22 cellular contexts compared by ENCODE assay signal in the genomic region with DNA sequence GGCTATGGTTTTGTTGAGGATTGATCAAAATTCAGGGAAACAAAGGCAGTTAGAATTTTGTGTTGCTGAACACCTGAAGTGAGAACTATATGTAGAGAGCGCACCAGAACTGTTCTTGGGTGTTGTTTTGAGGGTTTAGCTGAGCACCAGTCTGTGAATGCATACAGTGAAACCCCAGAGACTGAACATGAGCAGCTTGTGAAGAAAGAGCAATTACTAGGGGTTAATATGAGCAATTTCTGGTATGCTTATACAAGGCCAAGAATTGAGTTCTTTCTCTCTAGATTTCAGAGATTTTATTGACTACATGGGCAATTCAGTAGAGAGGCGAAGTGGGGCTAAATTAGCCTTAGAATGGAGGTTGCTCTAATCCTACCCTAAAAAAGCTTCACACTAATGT.
DNase-seq lines count a peak whose midpoint lies in the region; ATAC-seq, FAIRE-seq and TF ChIP-seq lines count a peak whose summit lies in the region.
"Had no signal": no experiment of that assay in that cellular context is flagged by ENCODE, and none has a peak within 500 bp of the region (broad histone marks: within the 10 kb centered on the region; RNA-seq: fewer than 3 reads in every experiment).

No MANE protein-coding gene starts in this region.

- no peaks in the 10 kb centered on the region for H3K9me3 ChIP-seq in H9 (ENCODE audit: control insufficient read depth, low read depth, low read length)
- H3K9me3 ChIP-seq in K562 (replicated peaks; ENCODE audit: control insufficient read depth, insufficient read depth, low read depth, low read length), result no peaks in the 10 kb centered on the region
- no peaks in the 10 kb centered on the region for H3K9me3 ChIP-seq in gastrocnemius medialis
- H3K9me3 ChIP-seq: BE2C, HAP-1, Peyer's patch had no signal

- no peak overlapping the region for H4K91ac ChIP-seq in H9 (ENCODE audit: insufficient read length, low read depth, low read length)

- H3K36me3 ChIP-seq in K562 (ENCODE audit: control insufficient read depth, insufficient read depth, low read length) (peaks cover 42% of the 10 kb centered on the region), gastrocnemius medialis (no peaks in the 10 kb centered on the region)

- TF ChIP-seq CTCF in H9 (conservative IDR thresholded peaks at IDR 0.05) (no peak), K562 (IDR thresholded peaks at IDR 0.05 in 2 of 3, conservative IDR thresholded peaks at IDR 0.05 in 1 of 3; ENCODE audit: insufficient read depth in 2 of 3, low read depth in 1 of 3, low read length in 3 of 3) (no peak), fibroblast of pulmonary artery (IDR thresholded peaks at IDR 0.05; ENCODE audit: low read length, missing control alignments) (no peak), gastrocnemius medialis (IDR thresholded peaks at IDR 0.05 in 4 of 5, conservative IDR thresholded peaks at IDR 0.05 in 1 of 5) (no peak)

- H3K79me2 ChIP-seq in H9 (ENCODE audit: insufficient read depth, low read length), result peaks cover 3% of the 10 kb centered on the region; the same call in 1 of the 2 replicates
- peaks cover 68% of the 10 kb centered on the region for H3K79me2 ChIP-seq in K562 (ENCODE audit: control insufficient read depth, insufficient read depth, low read length)

- FAIRE-seq in K562 (lab: Jason Lieb, UNC), result no peak
- FAIRE-seq: GM12878 had no signal

- H3K27me3 ChIP-seq in H9 (ENCODE audit: insufficient read depth, low read length) (no peaks in the 10 kb centered on the region), K562 (ENCODE audit: control insufficient read depth in 2 of 2, insufficient read depth in 2 of 2, low read length in 2 of 2) (no peaks in the 10 kb centered on the region), gastrocnemius medialis (no peaks in the 10 kb centered on the region)
- H3K27me3 ChIP-seq: BE2C, Peyer's patch had no signal

- H2BK20ac ChIP-seq in H9 (ENCODE audit: low read depth, low read length, poor library complexity, severe bottlenecking), result no peak overlapping the region

- no peak overlapping the region for H3K23ac ChIP-seq in H9 (ENCODE audit: insufficient read length, low read depth, low read length)

- H3K4me1 ChIP-seq in H9 (ENCODE audit: insufficient read depth, low read length), result no peaks in the 10 kb centered on the region
- no peaks in the 10 kb centered on the region; a peak in 1 of 5 replicates for H3K4me1 ChIP-seq in K562 (replicated peaks in 1 of 2; ENCODE audit: control insufficient read depth in 2 of 2, insufficient read depth in 2 of 2, low read length in 2 of 2)
- H3K4me1 ChIP-seq in gastrocnemius medialis, result peaks cover 0 to 7% of the 10 kb centered on the region in 2 donors
- H3K4me1 ChIP-seq: BE2C, Peyer's patch had no signal

- no peak overlapping the region for H2AFZ ChIP-seq in H9 (ENCODE audit: low read length)
- H2AFZ ChIP-seq in K562 (ENCODE audit: low read depth, low read length), result no peak overlapping the region

- no peaks in the 10 kb centered on the region for H3K9me1 ChIP-seq in K562 (ENCODE audit: control insufficient read depth, insufficient read depth, low read length)

- H3K56ac ChIP-seq in H9 (ENCODE audit: insufficient read length, low read depth, low read length), result no peak overlapping the region

- CTCF ChIA-PET in K562 (lab: Yijun Ruan, JAX; ENCODE audit: low intra/inter-chr PET ratio), result no interaction called here

- in situ Hi-C loops in K562 (cut with MboI), result no loop called here
- in situ Hi-C loops in gastrocnemius medialis (cut with MboI; ENCODE audit: low sequenced_read_pairs in 4 of 4), result no loop called here

- intact Hi-C loops in K562 (cut with micrococcal nuclease) (no loop called here), gastrocnemius medialis (cut with DNase I; ENCODE audit: low total_unique reads) (no loop called here)

- no peaks in the 10 kb centered on the region for H3K9me3 Mint-ChIP-seq in H9

- H2AK5ac ChIP-seq in H9 (ENCODE audit: insufficient read length, low read length), result no peak overlapping the region

- TF ChIP-seq POLR2A in K562 (conservative IDR thresholded peaks at IDR 0.05) (no peak), gastrocnemius medialis (IDR thresholded peaks at IDR 0.05) (no peak)

- no peak overlapping the region for H3K18ac ChIP-seq in H9 (ENCODE audit: insufficient read length, low read depth, low read length)

- POLR2A ChIA-PET in K562 (lab: Yijun Ruan, JAX), result interaction anchor here (1.0 to 1.2 kb wide), 2 partner anchors 18 to 88 kb away, joined by 3 to 4 read pairs; no protein-coding TSS in a partner anchor

- H3K27ac Mint-ChIP-seq in H9, result peak overlapping the region in 2 of 3 experiments; percentile 31 to 53; a peak in 4 of 7 replicates

- H3K79me1 ChIP-seq in H9 (ENCODE audit: insufficient read depth, low read depth, low read length, poor library complexity, severe bottlenecking), result peaks cover 3% of the 10 kb centered on the region

- H2BK5ac ChIP-seq in H9 (ENCODE audit: insufficient read length, low read length), result no peak overlapping the region

- no peaks in the 10 kb centered on the region for H3K23me2 ChIP-seq in H9 (ENCODE audit: insufficient read length, low read depth, low read length, poor library complexity, severe bottlenecking)

- H3K4ac ChIP-seq in H9 (ENCODE audit: low read depth, low read length), result no peak overlapping the region

- no peak overlapping the region for H3K14ac ChIP-seq in H9 (ENCODE audit: insufficient read depth, low read length)

- BruUV-seq in K562 (replicated peaks; lab: Mats Ljungman, UMichigan), result no TSS peak

- WGBS in H9 (ENCODE audit: extremely low coverage, insufficient read length, low lambda C conversion rate), result no CpG with 5 or more reads among the region's 2 CpGs
- 94% methylated on average over 2 of the region's 2 CpGs for WGBS in K562 (ENCODE audit: insufficient coverage, low coverage, missing lambda C conversion rate)

- H3K4me3 Mint-ChIP-seq in H9, result no peak overlapping the region

- no peak overlapping the region for H4K8ac ChIP-seq in H9 (replicated peaks; ENCODE audit: insufficient read length, low read depth, low read length)

- no peaks in the 10 kb centered on the region for H3K27me3 Mint-ChIP-seq in H9 (ENCODE audit: low read depth)

- H3K27ac ChIP-seq in H9 (ENCODE audit: insufficient read length, low read depth, low read length) (no peak overlapping the region), K562 (ENCODE audit: extremely low read depth, low read depth, low read length) (no peak overlapping the region), gastrocnemius medialis (no peak overlapping the region)
- H3K27ac ChIP-seq: Peyer's patch had no signal

- H4K5ac ChIP-seq in H9 (ENCODE audit: insufficient read length, low read depth, low read length), result no peak overlapping the region

- H2BK15ac ChIP-seq in H9 (ENCODE audit: low read depth, low read length), result no peak overlapping the region

- no peak overlapping the region for H3K4me2 ChIP-seq in H9 (ENCODE audit: insufficient read depth, insufficient read length, low read length)
- H3K4me2 ChIP-seq in K562 (ENCODE audit: insufficient read depth, low read length), result no peak overlapping the region

- H3T11ph ChIP-seq in H9 (ENCODE audit: low read length), result no peak overlapping the region

- H3K4me1 Mint-ChIP-seq in H9, result peaks cover 9 to 10% of the 10 kb centered on the region in 2 experiments

- no peak overlapping the region for H3K9ac ChIP-seq in H9 (ENCODE audit: extremely low read depth, insufficient read length, low read length)
- no peak overlapping the region for H3K9ac ChIP-seq in K562 (ENCODE audit: insufficient read depth in 1 of 2, low read depth in 2 of 2, low read length in 2 of 2)

- no peak for TF ChIP-seq RAD21 in K562 (CRISPR knock-in tag; conservative IDR thresholded peaks at IDR 0.05 in 1 of 2, IDR thresholded peaks at IDR 0.05 in 1 of 2)

- TF ChIP-seq EP300 in K562 (IDR thresholded peaks at IDR 0.05; ENCODE audit: low read length), result no peak

- H4K20me1 ChIP-seq in H9 (ENCODE audit: control insufficient read depth, insufficient read depth, insufficient read length), result no peaks in the 10 kb centered on the region
- no peaks in the 10 kb centered on the region for H4K20me1 ChIP-seq in K562 (replicated peaks; ENCODE audit: control insufficient read depth, insufficient read depth, low read length)

- H2BK120ac ChIP-seq in H9 (ENCODE audit: low read depth, low read length, poor library complexity, severe bottlenecking), result no peak overlapping the region

- DNase-seq in AG08395 (ENCODE audit: low spot score) (peak; percentile 2), H9 (no peak), K562 (ENCODE audit: extremely low read depth in 1 of 4, low spot score in 3 of 4) (no peak), fibroblast of pulmonary artery (ENCODE audit: low read depth) (peak; percentile 1), NCI-H69 (lab: John Stamatoyannopoulos, UW) (no peak), NCI-H1417 treated with DMSO at 0.1 percent for 48 hours (lab: John Stamatoyannopoulos, UW) (no peak), gastrocnemius medialis (no peak)
- no peak for DNase-seq in activated CD4-positive, CD25-positive, alpha-beta regulatory T cell (lab: John Stamatoyannopoulos, UW)
- DNase-seq: BE2C, Kasumi-1, MM.1S, NCI-H1048, NCI-H146, NCI-H2029 treated with DMSO at 0.1 percent for 48 hours, NCI-H2171, NCI-H345, NCI-H524, NCI-H82, Peyer's patch had no signal

- ATAC-seq in K562 (peak; percentile 57), gastrocnemius medialis (no peak)
- ATAC-seq: GM12878, SK-N-SH treated with all-trans-retinoic acid at 6 μM for 48 hours had no signal

- H3K4me3 ChIP-seq in K562, result no peak overlapping the region
- no peak overlapping the region for H3K4me3 ChIP-seq in fibroblast of pulmonary artery (replicated peaks; ENCODE audit: low read depth, low read length)
- no peak overlapping the region for H3K4me3 ChIP-seq in gastrocnemius medialis
- H3K4me3 ChIP-seq: GM12878, HAP-1, Peyer's patch had no signal

- no peak overlapping the region for H2BK12ac ChIP-seq in H9 (ENCODE audit: insufficient read length, low read depth, low read length)

- H3K36me3 Mint-ChIP-seq in H9 (ENCODE audit: insufficient read depth in 1 of 3, low read depth in 3 of 3), result peaks cover 3 to 6% (median 5%) of the 10 kb centered on the region in 3 experiments; a peak in 6 of 7 replicates

TF ChIP-seq in K562, 482 proteins besides CTCF, POLR2A, EP300 and RAD21 (continues in another document):
- TF ChIP-seq ZEB2 (IDR thresholded peaks at IDR 0.05) (no peak), HLTF (IDR thresholded peaks at IDR 0.05) (no peak), ZNF668 (CRISPR knock-in tag; IDR thresholded peaks at IDR 0.05) (no peak), ZNF224 (CRISPR knock-in tag; IDR thresholded peaks at IDR 0.05) (no peak), HDAC2 (IDR thresholded peaks at IDR 0.05) (no peak), SMAD1 (IDR thresholded peaks at IDR 0.05; ENCODE audit: low read depth, low read length, partially characterized antibody) (no peak), HMGN3 (IDR thresholded peaks at IDR 0.05; ENCODE audit: borderline replicate concordance, extremely low read depth, insufficient read length, low read depth, low read length) (no peak)

Comparison
In these comparisons a context has a peak if more than half of its experiments do, and no peak if none do; other contexts are left out.
1. DNase-seq: peak in AG08395 (single experiment) and fibroblast of pulmonary artery (single experiment); none in H9 (single experiment), K562 (0 of 4), activated CD4-positive, CD25-positive, alpha-beta regulatory T cell (0 of 4), NCI-H69 (single experiment), NCI-H1417 treated with DMSO at 0.1 percent for 48 hours (single experiment) and gastrocnemius medialis (0 of 2).